Comparison of ENCODE assay signal across 8 cellular contexts in genomic region chr6:18080544-18080943, GRCh38.
"Had no signal": no experiment of that assay in that cellular context is flagged by ENCODE, and none has a peak within 500 bp of the region (broad histone marks: within the 10 kb centered on the region; RNA-seq: fewer than 3 reads in every experiment).

No MANE protein-coding gene starts in this region.

- H3K36me3 ChIP-seq: HAP-1 had no signal

- ATAC-seq: HCT116 had no signal

- H2AFZ ChIP-seq: GM23248 had no signal

- H3K9me3 ChIP-seq: HAP-1 had no signal

- H3K4me1 ChIP-seq: HAP-1 had no signal

- DNase-seq: GM23248, GOT3, H7, IMR-90, KBM-7 had no signal

- H3K27ac ChIP-seq: GM23248 had no signal

- H3K9ac ChIP-seq: GM23248 had no signal

- FAIRE-seq: HTR-8/SVneo had no signal

- H3K4me3 ChIP-seq: GM23248, HAP-1 had no signal
